ENCODE assay signal across 1 cellular context in the genomic region with DNA sequence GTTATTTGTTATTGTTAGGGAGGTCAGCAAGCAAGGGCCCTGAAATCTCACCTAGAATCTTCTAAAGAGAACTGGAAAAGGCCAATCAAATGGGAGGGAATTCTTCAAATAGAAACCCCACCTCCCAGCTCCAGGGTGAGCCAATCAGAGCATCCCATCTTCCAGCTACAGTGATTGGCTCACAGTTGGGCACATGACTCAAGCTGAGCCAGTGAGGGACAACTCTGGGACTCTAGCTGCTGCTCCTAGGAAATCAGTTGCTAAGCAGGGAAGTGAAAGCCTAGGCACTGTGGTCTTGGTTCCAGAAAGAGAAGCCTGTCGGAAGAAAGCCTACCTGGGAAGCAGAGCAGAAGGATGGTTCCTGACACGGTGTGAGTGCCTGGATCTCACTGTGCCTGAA.
TF ChIP-seq lines count a peak whose summit lies in the region.

No MANE protein-coding gene starts in this region.

TF ChIP-seq in HEK293, 187 proteins besides CTCF, POLR2A, EP300 and RAD21 (continued from another document):
- TF ChIP-seq ZXDB (tag by site-specific recombination; IDR thresholded peaks at IDR 0.05) = no peak
